ENCODE assay signal across 22 cellular contexts in genomic region chr6:94443701-94444100, GRCh38.
"Had no signal": no experiment of that assay in that cellular context is flagged by ENCODE, and none has a peak within 500 bp of the region (broad histone marks: within the 10 kb centered on the region; RNA-seq: fewer than 3 reads in every experiment).

No MANE protein-coding gene starts in this region.

- DNase-seq: IMR-90, Karpas-422, KG1, MG63, NCI-H1092, NCI-H1105 treated with DMSO at 0.1 percent for 48 hours, NCI-H1417 treated with DMSO at 0.1 percent for 48 hours, NCI-H1694, NCI-H187 treated with DMSO at 0.1 percent for 48 hours, NCI-H2029 treated with DMSO at 0.1 percent for 48 hours, NCI-H2171, NCI-H226, NCI-H446, NCI-H510A, NCI-H524 treated with DMSO at 0.1 percent for 48 hours, NCI-H69, NCI-H774, PC-3, T-helper 1 cell had no signal

- ATAC-seq: HepG2, Panc1, PC-3, SK-N-SH treated with all-trans-retinoic acid at 6 μM for 48 hours had no signal
